8 cellular contexts compared by ENCODE assay signal in the genomic region with DNA sequence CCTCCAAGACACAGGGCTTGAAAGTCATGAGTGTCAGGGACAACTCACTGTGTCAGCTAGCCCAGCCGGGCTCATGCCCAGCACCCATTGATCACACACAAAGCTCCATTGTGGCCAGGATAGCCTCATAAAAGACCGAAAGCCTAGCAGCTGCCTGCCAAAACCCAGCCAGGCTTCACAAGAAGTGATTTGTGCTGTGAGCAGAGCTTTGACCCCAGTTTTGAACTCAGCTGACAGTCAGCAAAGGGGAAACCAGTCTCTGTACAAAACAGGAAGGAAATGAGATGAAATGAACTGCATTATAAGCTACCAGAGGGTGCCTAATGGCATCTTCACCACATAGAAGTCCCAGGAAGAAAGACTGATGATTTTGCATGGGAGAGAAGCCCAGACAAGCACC. TPM values are rescaled to one million over a fixed set of nuclear protein-coding genes. Genes with fewer than 3 reads are reported as not detected.
A peak's percentile ranks its signal among the peaks of the same experiment; 100 is the strongest.
DNase-seq lines count a peak whose midpoint lies in the region; ATAC-seq and TF ChIP-seq lines count a peak whose summit lies in the region.

No MANE protein-coding gene starts in this region.

- H3K79me2 ChIP-seq in GM23338 (replicated peaks; ENCODE audit: insufficient read depth), result no peaks in the 10 kb centered on the region

- H3K27me3 ChIP-seq in GM23338 (ENCODE audit: insufficient read depth), result peaks cover 38% of the 10 kb centered on the region

- no peak for TF ChIP-seq CTCF in GM23338 (conservative IDR thresholded peaks at IDR 0.05; ENCODE audit: low read depth in 2 of 2)
- no peak for TF ChIP-seq CTCF in HFFc6 (IDR thresholded peaks at IDR 0.05)

- peaks cover 12% of the 10 kb centered on the region for H3K4me1 Mint-ChIP-seq in GM23338
- H3K4me1 Mint-ChIP-seq in HFFc6 (ENCODE audit: low read depth), result peaks cover 6% of the 10 kb centered on the region; the same call in 1 of the 2 replicates

- peak overlapping the region; percentile 85 for H2AFZ ChIP-seq in GM23338

- H3K27ac ChIP-seq in GM23338 (ENCODE audit: low read depth), result peak overlapping the region; percentile 45; the same call in 1 of the 2 replicates

- peak; percentile 40 for TF ChIP-seq POLR2A in GM18505 (IDR thresholded peaks at IDR 0.05; ENCODE audit: borderline replicate concordance, extremely low read depth, insufficient read depth, insufficient read length)

- H3K4me3 ChIP-seq in GM23338, result no peak overlapping the region

- no peak overlapping the region for H3K4me2 ChIP-seq in GM23338

- H3K36me3 Mint-ChIP-seq in GM23338 (ENCODE audit: low read depth), result no peaks in the 10 kb centered on the region
- no peaks in the 10 kb centered on the region for H3K36me3 Mint-ChIP-seq in HFFc6 (ENCODE audit: low read depth)

- H3K27ac Mint-ChIP-seq in GM23338 (no peak overlapping the region), HFFc6 (no peak overlapping the region)

- H3K4me3 Mint-ChIP-seq in GM23338 (no peak overlapping the region), HFFc6 (no peak overlapping the region)

- H3K36me3 ChIP-seq in GM23338 (ENCODE audit: insufficient read depth), result no peaks in the 10 kb centered on the region

- DNase-seq in GM23338 (ENCODE audit: low spot score), result no peak
- DNase-seq in MV-4-11 (lab: John Stamatoyannopoulos, UW), result peak; percentile 93
- peak; percentile 10 for DNase-seq in cerebellum (ENCODE audit: low spot score)
- DNase-seq in nucleus accumbens (lab: John Stamatoyannopoulos, UW), result peak; percentile 17 to 95 (median 82)
- no peak for DNase-seq in HFFc6
- DNase-seq in NCI-H187 (lab: John Stamatoyannopoulos, UW), result no peak

- no peaks in the 10 kb centered on the region for H3K9me3 Mint-ChIP-seq in GM23338
- no peaks in the 10 kb centered on the region; the same call in 1 of the 2 replicates for H3K9me3 Mint-ChIP-seq in HFFc6

- H3K27me3 Mint-ChIP-seq in GM23338 (ENCODE audit: insufficient read depth, low read depth, poor library complexity) (peaks cover 33% of the 10 kb centered on the region), HFFc6 (ENCODE audit: insufficient read depth) (peaks cover 19% of the 10 kb centered on the region; the same call in 1 of the 2 replicates)

- no peaks in the 10 kb centered on the region for H3K9me2 ChIP-seq in GM23338 (ENCODE audit: insufficient read depth)

- H4K20me1 ChIP-seq in GM23338 (replicated peaks; ENCODE audit: insufficient read depth), result no peaks in the 10 kb centered on the region

- ATAC-seq in GM18505 (IDR thresholded peaks at IDR 0.05; ENCODE audit: unreplicated experiment), result peak; percentile 48
- ATAC-seq in GM23338, result no peak
- no peak for ATAC-seq in HG03457 (IDR thresholded peaks at IDR 0.05; ENCODE audit: unreplicated experiment)

- peaks cover 13% of the 10 kb centered on the region for H3K4me1 ChIP-seq in GM23338 (ENCODE audit: insufficient read depth)

- peaks cover 5% of the 10 kb centered on the region; the same call in 1 of the 2 replicates for H3F3A ChIP-seq in GM23338 (replicated peaks; ENCODE audit: low read depth)

TF ChIP-seq in GM23338, 12 proteins besides CTCF, POLR2A, EP300 and RAD21:
- no peak for TF ChIP-seq STAT1 (IDR thresholded peaks at IDR 0.05; ENCODE audit: unreplicated experiment)
- TF ChIP-seq, protein P1, sequence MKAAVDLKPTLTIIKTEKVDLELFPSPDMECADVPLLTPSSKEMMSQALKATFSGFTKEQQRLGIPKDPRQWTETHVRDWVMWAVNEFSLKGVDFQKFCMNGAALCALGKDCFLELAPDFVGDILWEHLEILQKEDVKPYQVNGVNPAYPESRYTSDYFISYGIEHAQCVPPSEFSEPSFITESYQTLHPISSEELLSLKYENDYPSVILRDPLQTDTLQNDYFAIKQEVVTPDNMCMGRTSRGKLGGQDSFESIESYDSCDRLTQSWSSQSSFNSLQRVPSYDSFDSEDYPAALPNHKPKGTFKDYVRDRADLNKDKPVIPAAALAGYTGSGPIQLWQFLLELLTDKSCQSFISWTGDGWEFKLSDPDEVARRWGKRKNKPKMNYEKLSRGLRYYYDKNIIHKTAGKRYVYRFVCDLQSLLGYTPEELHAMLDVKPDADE (IDR thresholded peaks at IDR 0.05), result no peak
- no peak for TF ChIP-seq ZNF114 (CRISPR knock-in tag; IDR thresholded peaks at IDR 0.05)
- TF ChIP-seq, protein P2, sequence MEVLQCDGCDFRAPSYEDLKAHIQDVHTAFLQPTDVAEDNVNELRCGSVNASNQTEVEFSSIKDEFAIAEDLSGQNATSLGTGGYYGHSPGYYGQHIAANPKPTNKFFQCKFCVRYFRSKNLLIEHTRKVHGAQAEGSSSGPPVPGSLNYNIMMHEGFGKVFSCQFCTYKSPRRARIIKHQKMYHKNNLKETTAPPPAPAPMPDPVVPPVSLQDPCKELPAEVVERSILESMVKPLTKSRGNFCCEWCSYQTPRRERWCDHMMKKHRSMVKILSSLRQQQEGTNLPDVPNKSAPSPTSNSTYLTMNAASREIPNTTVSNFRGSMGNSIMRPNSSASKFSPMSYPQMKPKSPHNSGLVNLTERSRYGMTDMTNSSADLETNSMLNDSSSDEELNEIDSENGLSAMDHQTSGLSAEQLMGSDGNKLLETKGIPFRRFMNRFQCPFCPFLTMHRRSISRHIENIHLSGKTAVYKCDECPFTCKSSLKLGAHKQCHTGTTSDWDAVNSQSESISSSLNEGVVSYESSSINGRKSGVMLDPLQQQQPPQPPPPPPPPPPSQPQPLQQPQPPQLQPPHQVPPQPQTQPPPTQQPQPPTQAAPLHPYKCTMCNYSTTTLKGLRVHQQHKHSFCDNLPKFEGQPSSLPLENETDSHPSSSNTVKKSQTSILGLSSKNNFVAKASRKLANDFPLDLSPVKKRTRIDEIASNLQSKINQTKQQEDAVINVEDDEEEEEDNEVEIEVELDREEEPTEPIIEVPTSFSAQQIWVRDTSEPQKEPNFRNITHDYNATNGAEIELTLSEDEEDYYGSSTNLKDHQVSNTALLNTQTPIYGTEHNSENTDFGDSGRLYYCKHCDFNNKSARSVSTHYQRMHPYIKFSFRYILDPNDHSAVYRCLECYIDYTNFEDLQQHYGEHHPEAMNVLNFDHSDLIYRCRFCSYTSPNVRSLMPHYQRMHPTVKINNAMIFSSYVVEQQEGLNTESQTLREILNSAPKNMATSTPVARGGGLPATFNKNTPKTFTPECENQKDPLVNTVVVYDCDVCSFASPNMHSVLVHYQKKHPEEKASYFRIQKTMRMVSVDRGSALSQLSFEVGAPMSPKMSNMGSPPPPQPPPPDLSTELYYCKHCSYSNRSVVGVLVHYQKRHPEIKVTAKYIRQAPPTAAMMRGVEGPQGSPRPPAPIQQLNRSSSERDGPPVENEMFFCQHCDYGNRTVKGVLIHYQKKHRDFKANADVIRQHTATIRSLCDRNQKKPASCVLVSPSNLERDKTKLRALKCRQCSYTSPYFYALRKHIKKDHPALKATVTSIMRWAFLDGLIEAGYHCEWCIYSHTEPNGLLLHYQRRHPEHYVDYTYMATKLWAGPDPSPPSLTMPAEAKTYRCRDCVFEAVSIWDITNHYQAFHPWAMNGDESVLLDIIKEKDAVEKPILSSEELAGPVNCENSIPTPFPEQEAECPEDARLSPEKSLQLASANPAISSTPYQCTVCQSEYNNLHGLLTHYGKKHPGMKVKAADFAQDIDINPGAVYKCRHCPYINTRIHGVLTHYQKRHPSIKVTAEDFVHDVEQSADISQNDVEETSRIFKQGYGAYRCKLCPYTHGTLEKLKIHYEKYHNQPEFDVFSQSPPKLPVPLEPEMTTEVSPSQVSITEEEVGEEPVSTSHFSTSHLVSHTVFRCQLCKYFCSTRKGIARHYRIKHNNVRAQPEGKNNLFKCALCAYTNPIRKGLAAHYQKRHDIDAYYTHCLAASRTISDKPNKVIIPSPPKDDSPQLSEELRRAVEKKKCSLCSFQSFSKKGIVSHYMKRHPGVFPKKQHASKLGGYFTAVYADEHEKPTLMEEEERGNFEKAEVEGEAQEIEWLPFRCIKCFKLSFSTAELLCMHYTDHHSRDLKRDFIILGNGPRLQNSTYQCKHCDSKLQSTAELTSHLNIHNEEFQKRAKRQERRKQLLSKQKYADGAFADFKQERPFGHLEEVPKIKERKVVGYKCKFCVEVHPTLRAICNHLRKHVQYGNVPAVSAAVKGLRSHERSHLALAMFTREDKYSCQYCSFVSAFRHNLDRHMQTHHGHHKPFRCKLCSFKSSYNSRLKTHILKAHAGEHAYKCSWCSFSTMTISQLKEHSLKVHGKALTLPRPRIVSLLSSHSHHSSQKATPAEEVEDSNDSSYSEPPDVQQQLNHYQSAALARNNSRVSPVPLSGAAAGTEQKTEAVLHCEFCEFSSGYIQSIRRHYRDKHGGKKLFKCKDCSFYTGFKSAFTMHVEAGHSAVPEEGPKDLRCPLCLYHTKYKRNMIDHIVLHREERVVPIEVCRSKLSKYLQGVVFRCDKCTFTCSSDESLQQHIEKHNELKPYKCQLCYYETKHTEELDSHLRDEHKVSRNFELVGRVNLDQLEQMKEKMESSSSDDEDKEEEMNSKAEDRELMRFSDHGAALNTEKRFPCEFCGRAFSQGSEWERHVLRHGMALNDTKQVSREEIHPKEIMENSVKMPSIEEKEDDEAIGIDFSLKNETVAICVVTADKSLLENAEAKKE (CRISPR knock-in tag; IDR thresholded peaks at IDR 0.05), result no peak
- TF ChIP-seq ZNF331 (CRISPR knock-in tag; IDR thresholded peaks at IDR 0.05; ENCODE audit: low read depth), result no peak
- no peak for TF ChIP-seq POLR2AphosphoS5 (IDR thresholded peaks at IDR 0.05; ENCODE audit: low read depth)
- TF ChIP-seq EZH2phosphoT487 (IDR thresholded peaks at IDR 0.05; ENCODE audit: unreplicated experiment), result no peak
- TF ChIP-seq EZH2 (IDR thresholded peaks at IDR 0.05; ENCODE audit: low read depth, unreplicated experiment), result no peak
- no peak for TF ChIP-seq NANOG (IDR thresholded peaks at IDR 0.05; ENCODE audit: borderline replicate concordance)

RNA-seq across cellular contexts. Expression of a gene that starts 2.9 kb away (rescaled TPM):
- 4.2 and 5.9 TPM in 2 replicates for total RNA-seq in GM23338 (2014; rRNA removed; shearing (Covaris generic))
- polyA plus RNA-seq in GM23338 (2016; fragmentation: Nextera tagmentation; extraction: Ambion mirVana), result 2.9 and 4.2 TPM in 2 replicates
- total RNA-seq in cerebellum, result 11.3 TPM
- total RNA-seq in HFFc6 (2021; fragmentation: NEBNext Ultra II Directional; extraction: Animal tissue kit (Norgen Biotek cat#: 25700)), result not detected

Comparison
In these comparisons a context has a peak if more than half of its experiments do, and no peak if none do; other contexts are left out.
1. DNase-seq: peak in MV-4-11 (single experiment), cerebellum (single experiment) and nucleus accumbens (56 of 56); none in GM23338 (single experiment), HFFc6 (single experiment) and NCI-H187 (0 of 2).